ENCODE assay signal across 19 cellular contexts in the genomic region with DNA sequence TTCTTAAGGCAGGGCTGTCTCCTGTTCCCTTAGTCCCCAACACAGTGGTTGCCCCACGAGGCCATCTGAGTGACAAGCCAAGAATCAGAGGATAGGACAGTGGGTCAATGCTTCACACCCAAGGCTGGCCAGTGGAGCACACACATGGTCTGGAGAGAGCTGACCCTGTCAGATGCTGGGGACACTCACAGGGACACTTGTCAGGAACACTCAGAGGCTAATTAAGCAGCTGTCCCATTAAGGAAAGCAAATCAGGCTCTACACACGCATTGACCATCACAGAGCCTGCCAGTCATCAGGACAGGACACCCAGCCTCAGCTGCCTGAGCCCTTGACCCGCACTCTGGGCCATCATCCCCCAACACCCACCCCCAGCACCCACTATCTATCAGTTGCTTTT. TPM values are rescaled to one million over a fixed set of nuclear protein-coding genes. Genes with fewer than 3 reads are reported as not detected.
A peak's percentile ranks its signal among the peaks of the same experiment; 100 is the strongest.
DNase-seq lines count a peak whose midpoint lies in the region; ATAC-seq, FAIRE-seq and TF ChIP-seq lines count a peak whose summit lies in the region.
"Had no signal": no experiment of that assay in that cellular context is flagged by ENCODE, and none has a peak within 500 bp of the region (broad histone marks: within the 10 kb centered on the region; RNA-seq: fewer than 3 reads in every experiment).

No MANE protein-coding gene starts in this region.

- H3K27ac ChIP-seq in PC-3 (ENCODE audit: low read length) (peak overlapping the region; percentile 21; the same call in 1 of the 2 replicates), H1 (ENCODE audit: low read depth, low read length) (no peak overlapping the region), esophagus muscularis mucosa (replicated peaks in 1 of 4) (no peak overlapping the region)
- H3K27ac ChIP-seq: brain microvascular endothelial cell had no signal

- H3F3A ChIP-seq in PC-3 (ENCODE audit: low read length, unreplicated experiment): no peaks in the 10 kb centered on the region

- H3K9me3 Mint-ChIP-seq in activated CD8-positive, alpha-beta memory T cell treated with anti-CD3 and anti-CD28 coated beads, Interleukin-2, amount 10 ng/mL, durations not matched to agents 7 days and 5 days (ENCODE audit: low read depth): no peaks in the 10 kb centered on the region
- H3K9me3 Mint-ChIP-seq in stimulated activated effector memory CD8-positive, alpha-beta T cell treated with anti-CD3 and anti-CD28 coated beads, Interleukin-12 subunit alpha, Interleukin-12 subunit beta, amount 100 ng/mL, for 72 hours: no peaks in the 10 kb centered on the region
- H3K9me3 Mint-ChIP-seq: dendritic cell treated with granulocyte-macrophage colony-stimulating factor and Interleukin-4, amounts not matched to agents 40 ng/mL and 50 ng/mL, for 4 days had no signal

- H3K4me1 ChIP-seq in PC-3 (ENCODE audit: insufficient read depth, low read length) (peaks cover 12% of the 10 kb centered on the region; the same call in 1 of the 2 replicates), H1 (replicated peaks in 1 of 4; ENCODE audit: control insufficient read depth in 3 of 4, insufficient read depth in 4 of 4, low read length in 3 of 4) (no peaks in the 10 kb centered on the region), esophagus muscularis mucosa (peaks cover 6 to 34% (median 29%) of the 10 kb centered on the region in 4 donors)

- WGBS in H1 (ENCODE audit: extremely low coverage in 1 of 2, insufficient coverage in 1 of 2, insufficient read length in 1 of 2, insufficient replicate concordance in 2 of 2, low coverage in 1 of 2, low lambda C conversion rate in 2 of 2, missing lambda C conversion rate in 1 of 2), 2 experiments: 89% methylated on average over 3 of the region's 3 CpGs; no CpG with 5 or more reads in 1 of the 2 experiments
- 88% methylated on average over 3 of the region's 3 CpGs for WGBS in esophagus muscularis mucosa

- H3K4me3 Mint-ChIP-seq in activated CD8-positive, alpha-beta memory T cell treated with anti-CD3 and anti-CD28 coated beads, Interleukin-2, amount 10 ng/mL, durations not matched to agents 7 days and 5 days: no peak overlapping the region
- no peak overlapping the region for H3K4me3 Mint-ChIP-seq in stimulated activated effector memory CD8-positive, alpha-beta T cell treated with anti-CD3 and anti-CD28 coated beads, Interleukin-12 subunit alpha, Interleukin-12 subunit beta, amount 100 ng/mL, for 72 hours
- H3K4me3 Mint-ChIP-seq: CD14-positive monocyte; dendritic cell treated with granulocyte-macrophage colony-stimulating factor and Interleukin-4, amounts not matched to agents 40 ng/mL and 50 ng/mL, for 4 days had no signal

- no peak overlapping the region for H2AK5ac ChIP-seq in H1 (ENCODE audit: low read depth, low read length)

- TF ChIP-seq POLR2A in H1 (IDR thresholded peaks at IDR 0.05; ENCODE audit: control extremely low read depth in 1 of 2, low read depth in 2 of 2, low read length in 2 of 2): no peak
- no peak for TF ChIP-seq POLR2A in esophagus muscularis mucosa (IDR thresholded peaks at IDR 0.05; ENCODE audit: low read depth)

- H3K9ac ChIP-seq in PC-3 (ENCODE audit: low read length) (no peak overlapping the region), H1 (replicated peaks in 1 of 4; ENCODE audit: extremely low read depth in 1 of 4, low read depth in 3 of 4, low read length in 3 of 4) (no peak overlapping the region)

- TF ChIP-seq CTCF in PC-3 (conservative IDR thresholded peaks at IDR 0.05; ENCODE audit: low read depth, low read length): no peak
- no peak for TF ChIP-seq CTCF in H1 (IDR thresholded peaks at IDR 0.05; ENCODE audit: control extremely low read depth in 1 of 3, insufficient read depth in 1 of 3, low read depth in 1 of 3, low read length in 3 of 3)
- no peak for TF ChIP-seq CTCF in esophagus muscularis mucosa (IDR thresholded peaks at IDR 0.05)

- no peak overlapping the region for H3K4ac ChIP-seq in H1 (replicated peaks; ENCODE audit: insufficient read length, low read depth, low read length)

- no peak overlapping the region for H2BK12ac ChIP-seq in H1 (ENCODE audit: low read depth, low read length)

- no peak overlapping the region for H2BK120ac ChIP-seq in H1 (replicated peaks; ENCODE audit: low read depth, low read length)

- H3K4me3 ChIP-seq in PC-3 (ENCODE audit: low read length) (no peak overlapping the region), H1 (ENCODE audit: extremely low read depth in 1 of 4, insufficient read depth in 2 of 4, low read depth in 3 of 4, low read length in 4 of 4) (no peak overlapping the region), esophagus muscularis mucosa (no peak overlapping the region)

- ATAC-seq in activated CD8-positive, alpha-beta memory T cell treated with anti-CD3 and anti-CD28 coated beads, Interleukin-2, amount 10 ng/mL, durations not matched to agents 7 days and 5 days: no peak
- ATAC-seq in PC-3: no peak
- ATAC-seq in stimulated activated effector memory CD8-positive, alpha-beta T cell treated with anti-CD3 and anti-CD28 coated beads, Interleukin-12 subunit alpha, Interleukin-12 subunit beta, amount 100 ng/mL, for 72 hours: no peak
- ATAC-seq: Right ventricle myocardium inferior had no signal

- no peak overlapping the region for H4K91ac ChIP-seq in H1 (replicated peaks; ENCODE audit: insufficient read length, low read length)

- H3K56ac ChIP-seq in H1 (replicated peaks; ENCODE audit: insufficient read length, low read depth, low read length): no peak overlapping the region

- peaks cover 3% of the 10 kb centered on the region for H3K27me3 Mint-ChIP-seq in activated CD8-positive, alpha-beta memory T cell treated with anti-CD3 and anti-CD28 coated beads, Interleukin-2, amount 10 ng/mL, durations not matched to agents 7 days and 5 days

- H3K18ac ChIP-seq in H1 (ENCODE audit: extremely low read depth, low read length): no peak overlapping the region

- H3K36me3 Mint-ChIP-seq in activated CD8-positive, alpha-beta memory T cell treated with anti-CD3 and anti-CD28 coated beads, Interleukin-2, amount 10 ng/mL, durations not matched to agents 7 days and 5 days: no peaks in the 10 kb centered on the region
- no peaks in the 10 kb centered on the region for H3K36me3 Mint-ChIP-seq in stimulated activated effector memory CD8-positive, alpha-beta T cell treated with anti-CD3 and anti-CD28 coated beads, Interleukin-12 subunit alpha, Interleukin-12 subunit beta, amount 100 ng/mL, for 72 hours

- no peaks in the 10 kb centered on the region for H4K20me1 ChIP-seq in PC-3 (ENCODE audit: low read length)
- H4K20me1 ChIP-seq in H1 (replicated peaks in 1 of 2; ENCODE audit: control insufficient read depth in 1 of 2, insufficient read depth in 2 of 2, low read length in 2 of 2): no peaks in the 10 kb centered on the region

- H2BK15ac ChIP-seq in H1 (ENCODE audit: low read length): no peak overlapping the region

- H3K9me3 ChIP-seq in PC-3 (ENCODE audit: low read length): no peaks in the 10 kb centered on the region
- H3K9me3 ChIP-seq in H1 (ENCODE audit: insufficient read depth in 2 of 2, low read depth in 1 of 2, low read length in 1 of 2): no peaks in the 10 kb centered on the region
- H3K9me3 ChIP-seq in esophagus muscularis mucosa: no peaks in the 10 kb centered on the region

- H3K36me3 ChIP-seq in PC-3 (ENCODE audit: low read depth, low read length) (no peaks in the 10 kb centered on the region), H1 (ENCODE audit: control insufficient read depth in 2 of 4, insufficient read depth in 4 of 4, low read length in 3 of 4) (no peaks in the 10 kb centered on the region), esophagus muscularis mucosa (no peaks in the 10 kb centered on the region)
- H3K36me3 ChIP-seq: brain microvascular endothelial cell had no signal

- intact Hi-C loops in PC-3 (cut with micrococcal nuclease): no loop called here
- intact Hi-C loops in esophagus muscularis mucosa (cut with DNase I): no loop called here

- H3K27ac Mint-ChIP-seq in activated CD8-positive, alpha-beta memory T cell treated with anti-CD3 and anti-CD28 coated beads, Interleukin-2, amount 10 ng/mL, durations not matched to agents 7 days and 5 days: peak overlapping the region; percentile 50
- peak overlapping the region; percentile 87 for H3K27ac Mint-ChIP-seq in stimulated activated effector memory CD8-positive, alpha-beta T cell treated with anti-CD3 and anti-CD28 coated beads, Interleukin-12 subunit alpha, Interleukin-12 subunit beta, amount 100 ng/mL, for 72 hours
- H3K27ac Mint-ChIP-seq: dendritic cell treated with granulocyte-macrophage colony-stimulating factor and Interleukin-4, amounts not matched to agents 40 ng/mL and 50 ng/mL, for 4 days had no signal

- H3K4me1 Mint-ChIP-seq in activated CD8-positive, alpha-beta memory T cell treated with anti-CD3 and anti-CD28 coated beads, Interleukin-2, amount 10 ng/mL, durations not matched to agents 7 days and 5 days: peaks cover 16% of the 10 kb centered on the region
- peaks cover 22% of the 10 kb centered on the region for H3K4me1 Mint-ChIP-seq in stimulated activated effector memory CD8-positive, alpha-beta T cell treated with anti-CD3 and anti-CD28 coated beads, Interleukin-12 subunit alpha, Interleukin-12 subunit beta, amount 100 ng/mL, for 72 hours

- no peak for TF ChIP-seq RAD21 in H1 (IDR thresholded peaks at IDR 0.05 in 1 of 2, conservative IDR thresholded peaks at IDR 0.05 in 1 of 2; ENCODE audit: low read depth in 2 of 2, low read length in 2 of 2)

- POLR2A ChIA-PET in PC-3 (lab: Charles Lee; ENCODE audit: unreplicated experiment): no interaction called here
- POLR2A ChIA-PET in H1 (lab: Charles Lee; ENCODE audit: partially characterized antibody): no interaction called here

- no peak for DNase-seq in activated CD8-positive, alpha-beta memory T cell treated with anti-CD3 and anti-CD28 coated beads, Interleukin-2, amount 10 ng/mL, durations not matched to agents 7 days and 5 days
- DNase-seq in activated CD8-positive, alpha-beta memory T cell treated with anti-CD3 and anti-CD28 coated beads, Interleukin-2, amount 50 U/mL, for 4 hours: no peak
- no peak for DNase-seq in PC-3
- no peak for DNase-seq in H1 (ENCODE audit: low read depth in 1 of 2, low spot score in 2 of 2)
- no peak for DNase-seq in stimulated activated effector memory CD8-positive, alpha-beta T cell treated with anti-CD3 and anti-CD28 coated beads, Interleukin-12 subunit alpha, Interleukin-12 subunit beta, amount 100 ng/mL, for 72 hours (ENCODE audit: low spot score in 2 of 2)
- DNase-seq in NCI-H1092 (lab: John Stamatoyannopoulos, UW): no peak
- DNase-seq in esophagus muscularis mucosa (ENCODE audit: extremely low spot score): no peak
- no peak for DNase-seq in amniotic stem cell (lab: John Stamatoyannopoulos, UW)
- DNase-seq: activated naive CD4-positive, alpha-beta T cell treated with anti-CD3 and anti-CD28 coated beads, Interleukin-2, amount 50 U/mL, for 16 hours; brain microvascular endothelial cell; DMS79 treated with DMSO at 0.1 percent for 48 hours; foreskin melanocyte; kidney glomerular epithelial cell; NCI-H2081 treated with DMSO at 0.1 percent for 48 hours; NCI-H510A treated with DMSO at 0.1 percent for 48 hours had no signal

- no peak for FAIRE-seq in H1 (lab: Jason Lieb, UNC)
- FAIRE-seq: H54 had no signal

- H3K23me2 ChIP-seq in H1 (ENCODE audit: low read depth, low read length): no peaks in the 10 kb centered on the region

- H3K4me2 ChIP-seq in PC-3 (ENCODE audit: low read length) (no peak overlapping the region), H1 (ENCODE audit: insufficient read depth in 1 of 2, low read depth in 2 of 2, low read length in 2 of 2) (no peak overlapping the region)

- peak overlapping the region; percentile 34; the same call in 1 of the 2 replicates for H2BK20ac ChIP-seq in H1 (ENCODE audit: low read length)

- TF ChIP-seq EP300 in H1 (IDR thresholded peaks at IDR 0.05; ENCODE audit: borderline replicate concordance in 1 of 2, low read depth in 2 of 2, low read length in 2 of 2): no peak
- no peak for TF ChIP-seq EP300 in esophagus muscularis mucosa (IDR thresholded peaks at IDR 0.05)

- no peaks in the 10 kb centered on the region; the same call in 1 of the 2 replicates for H3K79me1 ChIP-seq in H1 (ENCODE audit: low read depth, low read length)

- H4K5ac ChIP-seq in H1 (ENCODE audit: insufficient read length, low read depth, low read length): no peak overlapping the region

- no peak overlapping the region for H3K14ac ChIP-seq in H1 (ENCODE audit: insufficient read length)

- H4K8ac ChIP-seq in H1 (ENCODE audit: extremely low read depth, insufficient read depth, low read length): no peak overlapping the region

- no peak overlapping the region for H3K23ac ChIP-seq in H1 (ENCODE audit: insufficient read length)

- H2AFZ ChIP-seq in PC-3 (ENCODE audit: low read length) (no peak overlapping the region), H1 (ENCODE audit: low read length) (no peak overlapping the region)

- no peaks in the 10 kb centered on the region for H3K9me2 ChIP-seq in PC-3 (replicated peaks; ENCODE audit: low read length)

- CTCF ChIA-PET in activated CD8-positive, alpha-beta memory T cell treated with anti-CD3 and anti-CD28 coated beads, Interleukin-2, amount 10 ng/mL, durations not matched to agents 7 days and 5 days (lab: Charles Lee): interaction anchor here (0.6 to 1.0 kb wide), 3 partner anchors 16 to 132 kb away, joined by 3 to 4 read pairs (median 3); no protein-coding TSS in a partner anchor
- CTCF ChIA-PET in PC-3 (lab: Charles Lee) (no interaction called here), H1 (lab: Charles Lee; ENCODE audit: partially characterized antibody) (interaction anchor here (1.4 to 2.4 kb wide), 3 partner anchors 11 to 56 kb away, joined by 5 to 10 read pairs (median 7); no protein-coding TSS in a partner anchor)

- H2BK5ac ChIP-seq in H1 (ENCODE audit: low read depth, low read length): no peak overlapping the region

- BruUV-seq in PC-3 (replicated peaks; lab: Mats Ljungman, UMichigan): no TSS peak

- H3K79me2 ChIP-seq in PC-3 (ENCODE audit: low read length): no peaks in the 10 kb centered on the region
- H3K79me2 ChIP-seq in H1 (ENCODE audit: control insufficient read depth in 1 of 2, insufficient read depth in 2 of 2, low read length in 2 of 2): no peaks in the 10 kb centered on the region

- H3K27me3 ChIP-seq in PC-3 (ENCODE audit: low read length) (no peaks in the 10 kb centered on the region), H1 (replicated peaks in 1 of 4; ENCODE audit: control insufficient read depth in 3 of 4, extremely low read depth in 1 of 4, insufficient read depth in 3 of 4, low read length in 3 of 4) (no peaks in the 10 kb centered on the region), esophagus muscularis mucosa (no peaks in the 10 kb centered on the region)
- H3K27me3 ChIP-seq: brain microvascular endothelial cell had no signal

RNA-seq across cellular contexts. Expression of gene GDPD5, which starts 18.2 kb away (rescaled TPM):
- total RNA-seq in activated CD8-positive, alpha-beta memory T cell treated with anti-CD3 and anti-CD28 coated beads, Interleukin-2, amount 10 ng/mL, durations not matched to agents 7 days and 5 days: 10 to 100 TPM; 11.3 to 33.9 TPM
- 21.4 and 31.1 TPM in 2 replicates for total RNA-seq in PC-3 (2014; rRNA removed)
- 8.1 and 8.6 TPM in 2 replicates for total RNA-seq in H1 (2021; fragmentation: NEBNext Ultra II Directional; extraction: Animal tissue kit (Norgen Biotek cat#: 25700))
- polyA plus RNA-seq in H1 (2011; rRNA removed): 7.8 and 10.2 TPM in 2 replicates
- 6.4 TPM for polyA plus RNA-seq in H1 (2011; cell fraction: cytosol; rRNA removed)
- polyA plus RNA-seq in H1 (2011; cell fraction: nucleus; rRNA removed): 27.2 TPM
- 4.8 to 10.4 TPM (median 8.0 TPM) in 4 replicates for polyA plus RNA-seq in H1 (2012, experiment 1 of 2)
- polyA plus RNA-seq in H1 (2012, experiment 2 of 2): 6.2 TPM
- 10.7 TPM for polyA plus RNA-seq in H1 (2013, experiment 1 of 2)
- 10.8 TPM for polyA plus RNA-seq in H1 (2013, experiment 2 of 2)
- polyA minus RNA-seq in H1 (2011; rRNA and poly(A)+ RNA removed): 6.0 and 7.1 TPM in 2 replicates
- 3.8 TPM for polyA minus RNA-seq in H1 (2011; cell fraction: cytosol; rRNA and poly(A)+ RNA removed)
- 8.1 TPM for polyA minus RNA-seq in H1 (2011; cell fraction: nucleus; rRNA and poly(A)+ RNA removed)
- total RNA-seq in esophagus muscularis mucosa: 1 to 10 TPM; 5.1 to 9.3 (median 8.4) TPM

RNA-seq across cellular contexts. Expression of gene SERPINH1, which starts 54.5 kb away (rescaled TPM):
- total RNA-seq in activated CD8-positive, alpha-beta memory T cell treated with anti-CD3 and anti-CD28 coated beads, Interleukin-2, amount 10 ng/mL, durations not matched to agents 7 days and 5 days: 10 to 100 TPM in 1 of 2 experiments, 1 to 10 TPM in 1; 8.1 to 10.6 TPM
- 117 and 121 TPM in 2 replicates for total RNA-seq in PC-3 (2014; rRNA removed)
- 420 and 424 TPM in 2 replicates for total RNA-seq in H1 (2021; fragmentation: NEBNext Ultra II Directional; extraction: Animal tissue kit (Norgen Biotek cat#: 25700))
- 621 and 869 TPM in 2 replicates for polyA plus RNA-seq in H1 (2011; rRNA removed)
- 482 TPM for polyA plus RNA-seq in H1 (2011; cell fraction: cytosol; rRNA removed)
- 605 TPM for polyA plus RNA-seq in H1 (2011; cell fraction: nucleus; rRNA removed)
- 280 to 399 TPM (median 368 TPM) in 4 replicates for polyA plus RNA-seq in H1 (2012, experiment 1 of 2)
- 351 TPM for polyA plus RNA-seq in H1 (2012, experiment 2 of 2)
- polyA plus RNA-seq in H1 (2013, experiment 1 of 2): 739 TPM
- polyA plus RNA-seq in H1 (2013, experiment 2 of 2): 760 TPM
- polyA minus RNA-seq in H1 (2011; rRNA and poly(A)+ RNA removed): 124 and 163 TPM in 2 replicates
- 266 TPM for polyA minus RNA-seq in H1 (2011; cell fraction: cytosol; rRNA and poly(A)+ RNA removed)
- polyA minus RNA-seq in H1 (2011; cell fraction: nucleus; rRNA and poly(A)+ RNA removed): 239 TPM
- total RNA-seq in esophagus muscularis mucosa: 100 to 1,000 TPM; 162 to 270 (median 219) TPM

Comparison
In these comparisons a context has a peak if more than half of its experiments do, and no peak if none do; other contexts are left out.
1. RNA of gene SERPINH1, which starts 54.5 kb away (total RNA-seq): 420 to 424 TPM in H1, 162 to 270 TPM in esophagus muscularis mucosa and 117 to 121 TPM in PC-3; 8.1 to 10.6 TPM in activated CD8-positive, alpha-beta memory T cell treated with anti-CD3 and anti-CD28 coated beads, Interleukin-2, amount 10 ng/mL, durations not matched to agents 7 days and 5 days; every median in the first group is over 10 times any median in the second.